29 cellular contexts compared by ENCODE assay signal in the genomic region with DNA sequence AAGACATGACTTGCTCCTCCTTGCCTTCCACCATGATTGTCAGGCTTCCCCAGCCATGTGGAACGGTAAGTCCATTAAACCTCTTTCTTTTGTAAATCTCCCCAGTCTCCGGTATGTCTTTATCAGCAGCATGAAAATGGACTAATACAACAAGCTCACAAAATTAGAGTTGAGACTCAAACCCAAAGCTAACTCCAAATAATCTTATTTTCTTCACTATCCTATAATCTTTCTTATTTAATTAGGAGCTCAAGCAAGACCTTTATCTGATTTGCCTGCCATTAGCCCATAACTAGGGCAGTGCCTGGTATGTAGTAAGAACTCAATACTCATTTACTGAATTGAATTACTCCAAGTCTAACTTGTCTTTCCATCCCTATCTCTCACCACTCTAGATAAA.
"Had no signal": no experiment of that assay in that cellular context is flagged by ENCODE, and none has a peak within 500 bp of the region (broad histone marks: within the 10 kb centered on the region; RNA-seq: fewer than 3 reads in every experiment).

No MANE protein-coding gene starts in this region.

- H3K4me1 Mint-ChIP-seq: naive thymus-derived CD4-positive, alpha-beta T cell; natural killer cell; nephron; neural progenitor cell; stimulated activated memory B cell treated with anti-CD40 and anti-IgM and Interleukin-4, amounts not matched to agents 10 μg/mL and 1 μg/mL and 100 μg/mL, for 72 hours; stimulated activated naive CD8-positive, alpha-beta T cell treated with anti-CD3 and anti-CD28 coated beads, Interleukin-15, amount 100 ng/mL, for 72 hours had no signal

- DNase-seq: naive thymus-derived CD4-positive, alpha-beta T cell; natural killer cell; occipital lobe; ovary; posterior cingulate gyrus; psoas muscle; right cardiac atrium; right lobe of liver; sigmoid colon; small intestine; spleen; stimulated activated CD4-positive, alpha-beta T cell treated with anti-CD3 and anti-CD28 coated beads, Interleukin-12 subunit alpha, Interleukin-12 subunit beta, amount 100 ng/mL, for 4 hours; stimulated activated CD4-positive, alpha-beta T cell treated with anti-CD3 and anti-CD28 coated beads, Interleukin-1b, Interleukin-23, amount 100 ng/mL, for 48 hours; stimulated activated CD4-positive, alpha-beta T cell treated with anti-CD3 and anti-CD28 coated beads, Interleukin-4, amount 100 ng/mL, for 1 hour; stimulated activated CD4-positive, alpha-beta T cell treated with anti-CD3 and anti-CD28 coated beads, Interleukin-4, amount 100 ng/mL, for 4 hours; stimulated activated CD8-positive, alpha-beta memory T cell treated with anti-CD3 and anti-CD28 coated beads, Interleukin-4, amount 100 ng/mL, for 48 hours; stimulated activated naive CD4-positive, alpha-beta T cell; stimulated activated naive CD8-positive, alpha-beta T cell treated with anti-CD3 and anti-CD28 coated beads, Interleukin-15, amount 100 ng/mL, for 72 hours; stimulated activated naive CD8-positive, alpha-beta T cell treated with anti-CD3 and anti-CD28 coated beads, Interleukin-15, Interleukin-2, amounts not matched to agents 100 U/mL and 50 U/mL, for 24 hours; substantia nigra; testis; tibial artery; transverse colon; upper lobe of right lung had no signal

- H3K36me3 Mint-ChIP-seq: naive thymus-derived CD4-positive, alpha-beta T cell; natural killer cell; neural progenitor cell; stimulated activated memory B cell treated with anti-CD40 and anti-IgM and Interleukin-4, amounts not matched to agents 10 μg/mL and 1 μg/mL and 100 μg/mL, for 72 hours; type B pancreatic cell had no signal

- ATAC-seq: naive thymus-derived CD4-positive, alpha-beta T cell; natural killer cell; psoas muscle; right cardiac atrium; right lobe of liver; stimulated activated memory B cell treated with anti-CD40 and anti-IgM and Interleukin-4, amounts not matched to agents 10 μg/mL and 1 μg/mL and 100 μg/mL, for 72 hours; stimulated activated naive CD8-positive, alpha-beta T cell treated with anti-CD3 and anti-CD28 coated beads, Interleukin-15, amount 100 ng/mL, for 72 hours; stimulated activated naive CD8-positive, alpha-beta T cell treated with anti-CD3 and anti-CD28 coated beads, Interleukin-15, Interleukin-2, amounts not matched to agents 100 U/mL and 50 U/mL, for 24 hours; upper lobe of right lung had no signal

- H3K27ac Mint-ChIP-seq: naive thymus-derived CD4-positive, alpha-beta T cell; natural killer cell; nephron; neural progenitor cell; progenitor cell of endocrine pancreas; stimulated activated memory B cell treated with anti-CD40 and anti-IgM and Interleukin-4, amounts not matched to agents 10 μg/mL and 1 μg/mL and 100 μg/mL, for 72 hours; stimulated activated naive CD8-positive, alpha-beta T cell treated with anti-CD3 and anti-CD28 coated beads, Interleukin-15, amount 100 ng/mL, for 72 hours; type B pancreatic cell had no signal

- H3K9me3 Mint-ChIP-seq: natural killer cell; stimulated activated naive CD8-positive, alpha-beta T cell treated with anti-CD3 and anti-CD28 coated beads, Interleukin-15, amount 100 ng/mL, for 72 hours had no signal

- H3K27me3 Mint-ChIP-seq: progenitor cell of endocrine pancreas; stimulated activated memory B cell treated with anti-CD40 and anti-IgM and Interleukin-4, amounts not matched to agents 10 μg/mL and 1 μg/mL and 100 μg/mL, for 72 hours; stimulated activated naive CD8-positive, alpha-beta T cell treated with anti-CD3 and anti-CD28 coated beads, Interleukin-15, amount 100 ng/mL, for 72 hours had no signal

- H3K4me3 Mint-ChIP-seq: naive thymus-derived CD4-positive, alpha-beta T cell; natural killer cell; nephron; neural progenitor cell; stimulated activated memory B cell treated with anti-CD40 and anti-IgM and Interleukin-4, amounts not matched to agents 10 μg/mL and 1 μg/mL and 100 μg/mL, for 72 hours; stimulated activated naive CD8-positive, alpha-beta T cell treated with anti-CD3 and anti-CD28 coated beads, Interleukin-15, amount 100 ng/mL, for 72 hours; type B pancreatic cell had no signal
